Comparison of ENCODE assay signal across 27 cellular contexts in the genomic region with DNA sequence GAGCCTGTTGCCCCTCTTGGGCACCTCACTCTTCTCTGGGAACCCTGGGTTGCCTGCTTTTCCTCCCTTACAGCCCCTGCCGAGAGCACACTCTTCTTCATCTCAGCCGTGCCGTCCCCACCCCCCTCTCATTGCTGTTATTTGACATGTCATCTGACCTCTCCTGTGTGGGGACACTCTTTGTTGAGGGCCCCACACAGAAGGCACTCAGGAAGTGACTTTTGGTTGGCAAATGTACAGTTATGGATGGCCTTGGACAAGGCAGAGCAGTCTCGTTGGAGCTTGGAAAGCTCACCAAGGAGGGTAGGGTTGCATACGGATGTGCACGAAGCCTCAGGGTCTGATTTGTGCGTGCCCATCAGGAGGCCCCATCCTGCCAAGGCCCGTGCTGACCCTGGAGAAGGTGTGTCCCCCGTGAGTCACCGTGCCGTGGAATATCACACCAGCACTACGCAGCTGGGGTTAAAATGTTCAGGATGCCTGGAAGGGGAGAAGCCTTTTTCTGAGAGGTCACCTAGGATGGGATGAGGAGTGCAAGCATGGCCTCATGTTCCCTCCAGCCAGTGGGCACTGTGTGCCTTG.
DNase-seq lines count a peak whose midpoint lies in the region; ATAC-seq, FAIRE-seq and TF ChIP-seq lines count a peak whose summit lies in the region.
"Had no signal": no experiment of that assay in that cellular context is flagged by ENCODE, and none has a peak within 500 bp of the region (broad histone marks: within the 10 kb centered on the region; RNA-seq: fewer than 3 reads in every experiment).

No MANE protein-coding gene starts in this region.

- H3K23ac ChIP-seq in H9 (ENCODE audit: insufficient read length, low read depth, low read length): no peak overlapping the region

- peak in 1 of 2 experiments; percentile 59; a peak in 2 of 4 replicates for TF ChIP-seq EP300 in HepG2 (IDR thresholded peaks at IDR 0.05; ENCODE audit: low read depth in 2 of 2, low read length in 2 of 2)
- TF ChIP-seq EP300 in HepG2 (CRISPR knock-in tag; IDR thresholded peaks at IDR 0.05; ENCODE audit: borderline replicate concordance): peak; percentile 56; the same call in 1 of the 2 replicates

- H3K4me3 Mint-ChIP-seq in H9 (no peak overlapping the region), astrocyte (ENCODE audit: unreplicated experiment) (no peak overlapping the region), progenitor cell of endocrine pancreas (ENCODE audit: low read depth) (no peak overlapping the region)
- H3K4me3 Mint-ChIP-seq in activated T-cell treated with anti-CD3 and anti-CD28 coated beads, Interleukin-2, amount 50 U/mL, for 72 hours: no peak overlapping the region
- H3K4me3 Mint-ChIP-seq: CD4-positive, alpha-beta memory T cell had no signal

- POLR2A ChIA-PET in HepG2 (lab: Yijun Ruan, JAX): interaction anchor here (0.6 kb wide), 1 partner anchor 29 kb away, joined by 3 read pairs; no protein-coding TSS in a partner anchor

- TF ChIP-seq RAD21 in HepG2 (CRISPR knock-in tag; IDR thresholded peaks at IDR 0.05): no peak

- no peak overlapping the region for H4K8ac ChIP-seq in H9 (replicated peaks; ENCODE audit: insufficient read length, low read depth, low read length)

- H2AFZ ChIP-seq in H9 (ENCODE audit: low read length): no peak overlapping the region
- H2AFZ ChIP-seq in astrocyte (ENCODE audit: low read depth, low read length): no peak overlapping the region
- H2AFZ ChIP-seq in HepG2 (ENCODE audit: low read length): no peak overlapping the region
- H2AFZ ChIP-seq: PC-9 had no signal

- H3K27me3 ChIP-seq in H9 (ENCODE audit: insufficient read depth, low read length): no peaks in the 10 kb centered on the region
- H3K27me3 ChIP-seq in astrocyte (ENCODE audit: insufficient read depth, low read length): no peaks in the 10 kb centered on the region
- no peaks in the 10 kb centered on the region for H3K27me3 ChIP-seq in HepG2 (ENCODE audit: control insufficient read depth in 1 of 2, insufficient read depth in 2 of 2, low read length in 2 of 2)

- no peak for DNase-seq in H9
- DNase-seq in astrocyte (ENCODE audit: low read depth): no peak
- peak; percentile 71 for DNase-seq in HepG2 (ENCODE audit: low spot score)
- no peak for DNase-seq in progenitor cell of endocrine pancreas (ENCODE audit: low spot score, unreplicated experiment)
- DNase-seq in activated T-cell treated with anti-CD3 and anti-CD28 coated beads, Interleukin-2, amount 50 U/mL, for 72 hours: no peak
- no peak for DNase-seq in OCI-M1 (lab: John Stamatoyannopoulos, UW)
- no peak for DNase-seq in 8988T
- no peak for DNase-seq in GM13976 (ENCODE audit: low spot score)
- DNase-seq: C1 segment of cervical spinal cord; Caco-2; CD4-positive, alpha-beta memory T cell; DMS 273 treated with DMSO at 0.1 percent for 48 hours; DMS79; EL; GDM1; GOT3; HCEC 1CT; KBM-7; NCI-H1105 treated with DMSO at 0.1 percent for 48 hours; NCI-H2029; NCI-H446 treated with DMSO at 0.1 percent for 48 hours; NCI-H526; NCI-H82; NK-92 treated with Interleukin-12 subunit alpha and Interleukin-12 subunit beta, amount 100 ng/mL, for 24 hours; PC-9; Right ventricle myocardium superior had no signal

- in situ Hi-C loops in HepG2 (cut with HindIII; ENCODE audit: extremely low pct_ligation_motif_present, low pct_unique_long_range_greater_than_20kb) (loop anchor here (10.0 kb wide), 1 partner anchor 158 kb away; no protein-coding TSS in a partner anchor), GM13976 (cut with MboI; ENCODE audit: low sequenced_read_pairs, unreplicated experiment) (no loop called here)

- no peak for TF ChIP-seq POLR2A in HepG2 (IDR thresholded peaks at IDR 0.05; ENCODE audit: insufficient read depth in 1 of 2, low read depth in 2 of 2, low read length in 2 of 2)

- H3K9me3 Mint-ChIP-seq in H9: no peaks in the 10 kb centered on the region
- peaks cover 3% of the 10 kb centered on the region for H3K9me3 Mint-ChIP-seq in astrocyte (ENCODE audit: unreplicated experiment)
- H3K9me3 Mint-ChIP-seq in progenitor cell of endocrine pancreas (ENCODE audit: low read depth): no peaks in the 10 kb centered on the region
- no peaks in the 10 kb centered on the region for H3K9me3 Mint-ChIP-seq in activated T-cell treated with anti-CD3 and anti-CD28 coated beads, Interleukin-2, amount 50 U/mL, for 72 hours
- H3K9me3 Mint-ChIP-seq: CD4-positive, alpha-beta memory T cell had no signal

- no peak overlapping the region for H4K91ac ChIP-seq in H9 (ENCODE audit: insufficient read length, low read depth, low read length)

- no peak overlapping the region for H2AK5ac ChIP-seq in H9 (ENCODE audit: insufficient read length, low read length)

- H3K36me3 ChIP-seq in astrocyte (ENCODE audit: insufficient read depth, low read length) (peaks cover 6% of the 10 kb centered on the region), HepG2 (replicated peaks in 1 of 2; ENCODE audit: control insufficient read depth in 1 of 2, insufficient read depth in 2 of 2, low read length in 2 of 2) (peaks cover 3 to 27% of the 10 kb centered on the region in 2 experiments; a peak in 4 of 5 replicates)

- H3K56ac ChIP-seq in H9 (ENCODE audit: insufficient read length, low read depth, low read length): no peak overlapping the region

- peak; percentile 68 for ATAC-seq in HepG2
- no peak for ATAC-seq in activated T-cell treated with anti-CD3 and anti-CD28 coated beads, Interleukin-2, amount 50 U/mL, for 72 hours (replicated peaks in 1 of 2)
- ATAC-seq: GM12878 had no signal

- H3K79me1 ChIP-seq in H9 (ENCODE audit: insufficient read depth, low read depth, low read length, poor library complexity, severe bottlenecking): no peaks in the 10 kb centered on the region

- H2BK15ac ChIP-seq in H9 (ENCODE audit: low read depth, low read length): no peak overlapping the region

- H3K4me3 ChIP-seq in astrocyte (ENCODE audit: insufficient read depth, low read depth, low read length) (no peak overlapping the region), HepG2 (replicated peaks in 1 of 3; ENCODE audit: insufficient read depth in 1 of 3, low read depth in 2 of 3, low read length in 3 of 3) (no peak overlapping the region)
- H3K4me3 ChIP-seq: GM12878, PC-9 had no signal

- no peak overlapping the region for H3K27ac ChIP-seq in H9 (ENCODE audit: insufficient read length, low read depth, low read length)
- no peak overlapping the region for H3K27ac ChIP-seq in astrocyte (ENCODE audit: low read depth, low read length)
- H3K27ac ChIP-seq in HepG2 (ENCODE audit: extremely low read length, insufficient read depth, low read length): peak overlapping the region; percentile 56
- H3K27ac ChIP-seq: PC-9 had no signal

- peaks cover 0 to 4% (median 2%) of the 10 kb centered on the region in 3 experiments; a peak in 3 of 7 replicates for H3K36me3 Mint-ChIP-seq in H9 (ENCODE audit: insufficient read depth in 1 of 3, low read depth in 3 of 3)
- peaks cover 20% of the 10 kb centered on the region for H3K36me3 Mint-ChIP-seq in astrocyte (ENCODE audit: low read depth, unreplicated experiment)
- H3K36me3 Mint-ChIP-seq in progenitor cell of endocrine pancreas (ENCODE audit: insufficient read depth): peaks cover 3% of the 10 kb centered on the region
- no peaks in the 10 kb centered on the region for H3K36me3 Mint-ChIP-seq in activated T-cell treated with anti-CD3 and anti-CD28 coated beads, Interleukin-2, amount 50 U/mL, for 72 hours (ENCODE audit: insufficient read depth in 2 of 2)
- H3K36me3 Mint-ChIP-seq: CD4-positive, alpha-beta memory T cell had no signal

- H2BK12ac ChIP-seq in H9 (ENCODE audit: insufficient read length, low read depth, low read length): no peak overlapping the region

- intact Hi-C loops in HepG2 (cut with micrococcal nuclease; ENCODE audit: unreplicated experiment): loop anchor here (5.0 kb wide), 1 partner anchor 55 kb away; no protein-coding TSS in a partner anchor

- no peak overlapping the region for H2BK120ac ChIP-seq in H9 (ENCODE audit: low read depth, low read length, poor library complexity, severe bottlenecking)

- TF ChIP-seq CTCF in H9 (conservative IDR thresholded peaks at IDR 0.05) (no peak), astrocyte (IDR thresholded peaks at IDR 0.05; ENCODE audit: insufficient read depth, low read depth, low read length) (no peak), HepG2 (CRISPR knock-in tag; IDR thresholded peaks at IDR 0.05) (no peak), progenitor cell of endocrine pancreas (IDR thresholded peaks at IDR 0.05; ENCODE audit: unreplicated experiment) (no peak), GM13976 (IDR thresholded peaks at IDR 0.05; ENCODE audit: borderline replicate concordance, control extremely low read depth, extremely low read depth, insufficient read depth, missing control alignments) (no peak)

- no peak overlapping the region; the same call in 1 of the 2 replicates for H3K14ac ChIP-seq in H9 (ENCODE audit: insufficient read depth, low read length)

- no peak overlapping the region for H3K18ac ChIP-seq in H9 (ENCODE audit: insufficient read length, low read depth, low read length)

- no peak overlapping the region for H2BK5ac ChIP-seq in H9 (ENCODE audit: insufficient read length, low read length)

- H3K9me3 ChIP-seq in H9 (ENCODE audit: control insufficient read depth, low read depth, low read length): no peaks in the 10 kb centered on the region
- H3K9me3 ChIP-seq in astrocyte (ENCODE audit: insufficient read depth, low read depth, low read length): no peaks in the 10 kb centered on the region
- H3K9me3 ChIP-seq in HepG2 (ENCODE audit: low read length): no peaks in the 10 kb centered on the region
- H3K9me3 ChIP-seq: Caco-2 had no signal

- CTCF ChIA-PET in HepG2 (lab: Yijun Ruan, JAX; ENCODE audit: low intra/inter-chr PET ratio, low total read pairs): no interaction called here

- no peak overlapping the region for H3K4ac ChIP-seq in H9 (ENCODE audit: low read depth, low read length)

- H3K27ac Mint-ChIP-seq in H9 (peak overlapping the region in 2 of 3 experiments; percentile 47 to 49; a peak in 2 of 7 replicates), astrocyte (ENCODE audit: unreplicated experiment) (peak overlapping the region; percentile 58), progenitor cell of endocrine pancreas (peak overlapping the region; percentile 56)
- no peak overlapping the region for H3K27ac Mint-ChIP-seq in activated T-cell treated with anti-CD3 and anti-CD28 coated beads, Interleukin-2, amount 50 U/mL, for 72 hours
- H3K27ac Mint-ChIP-seq: CD4-positive, alpha-beta memory T cell had no signal

- no peaks in the 10 kb centered on the region; the same call in 1 of the 2 replicates for H3K27me3 Mint-ChIP-seq in H9 (ENCODE audit: low read depth)
- no peaks in the 10 kb centered on the region for H3K27me3 Mint-ChIP-seq in astrocyte (ENCODE audit: low read depth, unreplicated experiment)
- H3K27me3 Mint-ChIP-seq in progenitor cell of endocrine pancreas: no peaks in the 10 kb centered on the region
- H3K27me3 Mint-ChIP-seq in activated T-cell treated with anti-CD3 and anti-CD28 coated beads, Interleukin-2, amount 50 U/mL, for 72 hours (ENCODE audit: low read depth): no peaks in the 10 kb centered on the region

- H4K20me1 ChIP-seq in H9 (ENCODE audit: control insufficient read depth, insufficient read depth, insufficient read length): no peaks in the 10 kb centered on the region
- H4K20me1 ChIP-seq in astrocyte (ENCODE audit: insufficient read depth, low read length): peaks cover 12% of the 10 kb centered on the region
- H4K20me1 ChIP-seq in HepG2 (ENCODE audit: insufficient read depth, low read length): no peaks in the 10 kb centered on the region

- no peak overlapping the region for H4K5ac ChIP-seq in H9 (ENCODE audit: insufficient read length, low read depth, low read length)

- H3K23me2 ChIP-seq in H9 (ENCODE audit: insufficient read length, low read depth, low read length, poor library complexity, severe bottlenecking): no peaks in the 10 kb centered on the region

- H3K4me2 ChIP-seq in H9 (ENCODE audit: insufficient read depth, insufficient read length, low read length) (no peak overlapping the region), astrocyte (ENCODE audit: low read length) (no peak overlapping the region), HepG2 (ENCODE audit: low read depth, low read length) (peak overlapping the region; percentile 30; the same call in 1 of the 2 replicates)
- H3K4me2 ChIP-seq: PC-9 had no signal

- BruUV-seq in HepG2 (replicated peaks; lab: Mats Ljungman, UMichigan): no TSS peak

- H3K9ac ChIP-seq in H9 (ENCODE audit: extremely low read depth, insufficient read length, low read length) (no peak overlapping the region), astrocyte (ENCODE audit: low read length) (no peak overlapping the region), HepG2 (ENCODE audit: insufficient read depth, low read depth, low read length) (peak overlapping the region; percentile 26; the same call in 1 of the 2 replicates)

- no peak overlapping the region for H2BK20ac ChIP-seq in H9 (ENCODE audit: low read depth, low read length, poor library complexity, severe bottlenecking)

- whole genome bisulfite sequencing in H9 (ENCODE audit: extremely low coverage, insufficient read length, low lambda C conversion rate): no CpG with 5 or more reads among the region's 12 CpGs
- WGBS in HepG2 (ENCODE audit: low lambda C conversion rate): 37% methylated on average over 3 of the region's 12 CpGs

- H3T11ph ChIP-seq in H9 (ENCODE audit: low read length): no peak overlapping the region

- FAIRE-seq in astrocyte (lab: Jason Lieb, UNC) (no peak), HepG2 (lab: Jason Lieb, UNC) (no peak)
- FAIRE-seq: GM12878 had no signal

- H3K4me1 ChIP-seq in H9 (ENCODE audit: insufficient read depth, low read length) (peaks cover 4% of the 10 kb centered on the region; the same call in 1 of the 2 replicates), astrocyte (ENCODE audit: insufficient read depth, low read length) (peaks cover 24% of the 10 kb centered on the region), HepG2 (ENCODE audit: insufficient read depth, low read length) (peaks cover 79% of the 10 kb centered on the region)
- H3K4me1 ChIP-seq: Caco-2 had no signal

- H3K4me1 Mint-ChIP-seq in H9 (peaks cover 16 to 20% of the 10 kb centered on the region in 2 experiments), astrocyte (ENCODE audit: low read depth, unreplicated experiment) (peaks cover 35% of the 10 kb centered on the region), progenitor cell of endocrine pancreas (ENCODE audit: low read depth) (peaks cover 5% of the 10 kb centered on the region)
- no peaks in the 10 kb centered on the region for H3K4me1 Mint-ChIP-seq in activated T-cell treated with anti-CD3 and anti-CD28 coated beads, Interleukin-2, amount 50 U/mL, for 72 hours (ENCODE audit: low read depth)
- H3K4me1 Mint-ChIP-seq: CD4-positive, alpha-beta memory T cell had no signal

- H3K79me2 ChIP-seq in H9 (ENCODE audit: insufficient read depth, low read length) (no peaks in the 10 kb centered on the region), astrocyte (ENCODE audit: insufficient read depth, low read length) (peaks cover 36% of the 10 kb centered on the region), HepG2 (ENCODE audit: insufficient read depth, low read length) (no peaks in the 10 kb centered on the region)
